19 cellular contexts compared by ENCODE assay signal in the genomic region with DNA sequence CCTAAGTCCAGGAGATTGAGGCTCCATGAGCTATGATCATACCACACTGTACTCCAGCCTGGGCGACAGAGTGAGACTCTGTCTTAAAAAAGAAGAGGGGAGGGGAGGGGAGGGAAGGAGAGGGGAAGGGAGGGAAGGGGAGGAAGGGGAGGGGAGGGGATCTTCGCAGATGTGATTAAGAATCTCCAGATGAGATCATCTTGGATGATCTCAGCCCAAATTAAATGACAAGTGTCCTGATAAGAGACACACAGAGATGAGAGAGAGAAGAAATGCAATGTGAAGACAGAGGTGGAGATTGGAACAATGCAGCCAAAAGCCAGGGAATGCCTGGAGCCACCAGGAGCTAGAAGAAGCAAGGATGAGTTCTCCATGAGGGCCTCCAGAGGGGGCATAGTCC.
"Had no signal": no experiment of that assay in that cellular context is flagged by ENCODE, and none has a peak within 500 bp of the region (broad histone marks: within the 10 kb centered on the region; RNA-seq: fewer than 3 reads in every experiment).

No MANE protein-coding gene starts in this region.

- H3K27me3 Mint-ChIP-seq: memory B cell, naive B cell had no signal

- H3K36me3 ChIP-seq: neutrophil, pancreas, thyroid gland, vagina had no signal

- FAIRE-seq: small intestine had no signal

- H3K27me3 ChIP-seq: esophagus muscularis mucosa, foreskin keratinocyte, gastroesophageal sphincter, heart left ventricle, hepatocyte, neutrophil, pancreas, stomach, thyroid gland, vagina had no signal

- H2AFZ ChIP-seq: hepatocyte had no signal

- H3K4me1 Mint-ChIP-seq: neural crest cell had no signal

- H3K36me3 Mint-ChIP-seq: naive B cell; natural killer cell treated with Interleukin-12 subunit alpha and Interleukin-12 subunit beta and Interleukin-15 and Interleukin-18, amount 100 ng/mL, for 72 hours had no signal

- H3K4me2 ChIP-seq: hepatocyte had no signal

- H3K27ac Mint-ChIP-seq: memory B cell; mesothelial cell of epicardium; natural killer cell treated with Interleukin-12 subunit alpha and Interleukin-12 subunit beta and Interleukin-15 and Interleukin-18, amount 100 ng/mL, for 72 hours had no signal

- H3K79me2 ChIP-seq: hepatocyte had no signal

- H3K27ac ChIP-seq: esophagus muscularis mucosa, foreskin keratinocyte, gastroesophageal sphincter, heart left ventricle, hepatocyte, neutrophil, pancreas, stomach, thyroid gland, vagina had no signal

- H3K9me3 Mint-ChIP-seq: memory B cell; mesothelial cell of epicardium; naive B cell; natural killer cell treated with Interleukin-12 subunit alpha and Interleukin-12 subunit beta and Interleukin-15 and Interleukin-18, amount 100 ng/mL, for 72 hours; neural crest cell had no signal

- H3K4me1 ChIP-seq: foreskin keratinocyte had no signal

- H3K9me3 ChIP-seq: esophagus muscularis mucosa, gastroesophageal sphincter, heart left ventricle, mucosa of descending colon, neutrophil, pancreas, stomach, thyroid gland, vagina had no signal

- H3K4me3 ChIP-seq: esophagus muscularis mucosa, gastroesophageal sphincter, heart left ventricle, hepatocyte, lung, mucosa of descending colon, pancreas, stomach, thyroid gland, vagina had no signal

- DNase-seq: kidney had no signal

- H3K4me3 Mint-ChIP-seq: mesothelial cell of epicardium; naive B cell; natural killer cell treated with Interleukin-12 subunit alpha and Interleukin-12 subunit beta and Interleukin-15 and Interleukin-18, amount 100 ng/mL, for 72 hours; neural crest cell had no signal
